ENCODE assay signal across 30 cellular contexts in genomic region chr12:31343139-31343538, GRCh38.
"Had no signal": no experiment of that assay in that cellular context is flagged by ENCODE, and none has a peak within 500 bp of the region (broad histone marks: within the 10 kb centered on the region; RNA-seq: fewer than 3 reads in every experiment).

No MANE protein-coding gene starts in this region.

- H3K4me1 Mint-ChIP-seq: natural killer cell; neural crest cell; stimulated activated memory B cell treated with anti-CD40 and anti-IgM and Interleukin-4, amounts not matched to agents 10 μg/mL and 1 μg/mL and 100 μg/mL, for 72 hours had no signal

- H3K27ac Mint-ChIP-seq: naive thymus-derived CD4-positive, alpha-beta T cell; natural killer cell; progenitor cell of endocrine pancreas; stimulated activated naive CD8-positive, alpha-beta T cell treated with anti-CD3 and anti-CD28 coated beads, Interleukin-15, Interleukin-2, amounts not matched to agents 100 ng/mL and 50 ng/mL, for 24 hours had no signal

- H3K27me3 ChIP-seq: pancreas, right lobe of liver, sigmoid colon, stomach, thyroid gland, tibial nerve, upper lobe of left lung, vagina had no signal

- H3K4me3 Mint-ChIP-seq: naive thymus-derived CD4-positive, alpha-beta T cell; natural killer cell; nephron; neural crest cell; stimulated activated memory B cell treated with anti-CD40 and anti-IgM and Interleukin-4, amounts not matched to agents 10 μg/mL and 1 μg/mL and 100 μg/mL, for 72 hours; stimulated activated naive CD8-positive, alpha-beta T cell treated with anti-CD3 and anti-CD28 coated beads, Interleukin-15, Interleukin-2, amounts not matched to agents 100 ng/mL and 50 ng/mL, for 24 hours had no signal

- H3K36me3 Mint-ChIP-seq: naive thymus-derived CD4-positive, alpha-beta T cell; natural killer cell; stimulated activated memory B cell treated with anti-CD40 and anti-IgM and Interleukin-4, amounts not matched to agents 10 μg/mL and 1 μg/mL and 100 μg/mL, for 72 hours had no signal

- H3K9me3 ChIP-seq: neutrophil, pancreas, psoas muscle, right lobe of liver, sigmoid colon, stomach, thoracic aorta, thyroid gland, tibial nerve, upper lobe of left lung, vagina had no signal

- H3K36me3 ChIP-seq: neutrophil, pancreas, right lobe of liver, sigmoid colon, stomach, thoracic aorta, thyroid gland, tibial nerve, upper lobe of left lung, vagina had no signal

- H3K27ac ChIP-seq: neutrophil, pancreas, psoas muscle, right lobe of liver, sigmoid colon, stomach, thoracic aorta, thyroid gland, tibial nerve, upper lobe of left lung, vagina had no signal

- H3K27me3 Mint-ChIP-seq: progenitor cell of endocrine pancreas; stimulated activated memory B cell treated with anti-CD40 and anti-IgM and Interleukin-4, amounts not matched to agents 10 μg/mL and 1 μg/mL and 100 μg/mL, for 72 hours had no signal

- H3K4me1 ChIP-seq: pancreas, right lobe of liver, thyroid gland, tibial nerve, upper lobe of left lung had no signal

- H3K9me3 Mint-ChIP-seq: natural killer cell; nephron; neural crest cell; stimulated activated memory B cell treated with anti-CD40 and anti-IgM and Interleukin-4, amounts not matched to agents 10 μg/mL and 1 μg/mL and 100 μg/mL, for 72 hours; stimulated activated naive CD8-positive, alpha-beta T cell treated with anti-CD3 and anti-CD28 coated beads, Interleukin-15, Interleukin-2, amounts not matched to agents 100 ng/mL and 50 ng/mL, for 24 hours had no signal

- H3K4me3 ChIP-seq: pancreas, psoas muscle, right lobe of liver, sigmoid colon, stomach, thoracic aorta, thyroid gland, tibial nerve, upper lobe of left lung, vagina had no signal

- ATAC-seq: naive thymus-derived CD4-positive, alpha-beta T cell; natural killer cell; pancreas; psoas muscle; right cardiac atrium; right lobe of liver; stimulated activated memory B cell treated with anti-CD40 and anti-IgM and Interleukin-4, amounts not matched to agents 10 μg/mL and 1 μg/mL and 100 μg/mL, for 72 hours had no signal

- DNase-seq: naive thymus-derived CD4-positive, alpha-beta T cell; natural killer cell; nucleus accumbens; pancreas; posterior cingulate gyrus; psoas muscle; right cardiac atrium; right lobe of liver; sigmoid colon; small intestine; stimulated activated CD4-positive, alpha-beta T cell treated with anti-CD3 and anti-CD28 coated beads, Interleukin-12 subunit alpha, Interleukin-12 subunit beta, amount 100 ng/mL, for 4 hours; stimulated activated CD4-positive, alpha-beta T cell treated with anti-CD3 and anti-CD28 coated beads, Interleukin-1b, Interleukin-23, amount 100 ng/mL, for 48 hours; stimulated activated CD4-positive, alpha-beta T cell treated with anti-CD3 and anti-CD28 coated beads, Interleukin-4, amount 100 ng/mL, for 1 hour; stimulated activated CD4-positive, alpha-beta T cell treated with anti-CD3 and anti-CD28 coated beads, Interleukin-4, amount 100 ng/mL, for 4 hours; stimulated activated CD8-positive, alpha-beta memory T cell treated with anti-CD3 and anti-CD28 coated beads, Interleukin-4, amount 100 ng/mL, for 48 hours; stimulated activated naive CD4-positive, alpha-beta T cell treated with Interleukin-2 at 50 U/mL for 16 hours; stomach; thyroid gland; trophoblast cell; upper lobe of left lung had no signal

- FAIRE-seq: pancreas, small intestine, urothelium cell line had no signal
